Comparison of ENCODE assay signal across 9 cellular contexts in the genomic region with DNA sequence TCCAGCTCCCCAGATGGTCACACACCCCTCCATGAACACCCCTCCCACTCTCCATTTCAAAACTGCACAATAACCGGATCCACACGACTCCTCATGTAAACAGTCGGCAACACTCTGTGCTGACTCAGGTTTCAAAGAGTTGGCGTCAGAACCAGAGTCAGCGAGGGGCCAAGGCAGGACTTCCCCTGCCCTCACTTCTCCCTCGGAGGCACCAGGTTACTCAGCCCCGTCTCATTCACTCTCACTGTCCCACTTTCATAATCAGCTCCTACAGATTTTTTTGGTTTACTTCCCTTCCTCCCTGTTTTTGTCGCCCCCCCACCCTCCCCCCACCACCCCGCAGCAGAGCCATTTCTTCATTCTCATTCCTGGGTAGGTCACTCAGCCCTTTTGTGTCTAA. TPM values are rescaled to one million over a fixed set of nuclear protein-coding genes. Genes with fewer than 3 reads are reported as not detected.
DNase-seq lines count a peak whose midpoint lies in the region; ATAC-seq and TF ChIP-seq lines count a peak whose summit lies in the region.
"Had no signal": no experiment of that assay in that cellular context is flagged by ENCODE, and none has a peak within 500 bp of the region (broad histone marks: within the 10 kb centered on the region; RNA-seq: fewer than 3 reads in every experiment).

No MANE protein-coding gene starts in this region.

- H3K4me1 Mint-ChIP-seq in CD4-positive, CD25-positive, alpha-beta regulatory T cell = peaks cover 0 to 28% (median 17%) of the 10 kb centered on the region in 4 donors
- H3K4me1 Mint-ChIP-seq in activated CD4-positive, alpha-beta memory T cell treated with anti-CD3 and anti-CD28 coated beads, Interleukin-2, amount 10 ng/mL, durations not matched to agents 7 days and 5 days = peaks cover 47% of the 10 kb centered on the region

- intact Hi-C loops in right lobe of liver (cut with DNase I) (no loop called here), testis (cut with DNase I; ENCODE audit: low total_unique reads) (no loop called here)

- TF ChIP-seq POLR2A in right lobe of liver (IDR thresholded peaks at IDR 0.05) (no peak), testis (IDR thresholded peaks at IDR 0.05) (no peak)

- H3K4me1 ChIP-seq in CD4-positive, CD25-positive, alpha-beta regulatory T cell (ENCODE audit: control insufficient read depth, insufficient read depth, low read length, poor library complexity, severe bottlenecking) = peaks cover 23% of the 10 kb centered on the region
- no peaks in the 10 kb centered on the region for H3K4me1 ChIP-seq in right lobe of liver
- peaks cover 6% of the 10 kb centered on the region for H3K4me1 ChIP-seq in testis

- H3K36me3 Mint-ChIP-seq in CD4-positive, CD25-positive, alpha-beta regulatory T cell = no peaks in the 10 kb centered on the region
- peaks cover 8% of the 10 kb centered on the region for H3K36me3 Mint-ChIP-seq in activated CD4-positive, alpha-beta memory T cell treated with anti-CD3 and anti-CD28 coated beads, Interleukin-2, amount 10 ng/mL, durations not matched to agents 7 days and 5 days (ENCODE audit: low read depth)

- no peaks in the 10 kb centered on the region for H3K36me3 ChIP-seq in CD4-positive, CD25-positive, alpha-beta regulatory T cell (ENCODE audit: control insufficient read depth, insufficient read depth, low read length)
- no peaks in the 10 kb centered on the region for H3K36me3 ChIP-seq in right lobe of liver
- no peaks in the 10 kb centered on the region for H3K36me3 ChIP-seq in testis (ENCODE audit: low read depth, missing control alignments)

- ATAC-seq in CD4-positive, CD25-positive, alpha-beta regulatory T cell (ENCODE audit: low read depth in 2 of 2) = no peak
- peak; percentile 46 to 49 (median 46) for ATAC-seq in right lobe of liver

- DNase-seq in CD4-positive, CD25-positive, alpha-beta regulatory T cell = no peak
- DNase-seq in H4 (ENCODE audit: low spot score) (peak; percentile 51), right lobe of liver (no peak), NCI-H1930 (lab: John Stamatoyannopoulos, UW) (no peak), NCI-H1417 treated with DMSO at 0.1 percent for 48 hours (lab: John Stamatoyannopoulos, UW) (no peak), NCI-H128 (lab: John Stamatoyannopoulos, UW; ENCODE audit: unreplicated experiment) (no peak), testis (no peak)
- peak; percentile 44 for DNase-seq in activated CD4-positive, alpha-beta memory T cell treated with anti-CD3 and anti-CD28 coated beads, Interleukin-2, amount 10 ng/mL, durations not matched to agents 7 days and 5 days
- DNase-seq: NCI-H524 had no signal

- no peak overlapping the region for H3K4me3 Mint-ChIP-seq in CD4-positive, CD25-positive, alpha-beta regulatory T cell
- H3K4me3 Mint-ChIP-seq in activated CD4-positive, alpha-beta memory T cell treated with anti-CD3 and anti-CD28 coated beads, Interleukin-2, amount 10 ng/mL, durations not matched to agents 7 days and 5 days = no peak overlapping the region

- no peak overlapping the region for H3K4me3 ChIP-seq in CD4-positive, CD25-positive, alpha-beta regulatory T cell (ENCODE audit: low read depth, low read length)
- H3K4me3 ChIP-seq in right lobe of liver (no peak overlapping the region), testis (no peak overlapping the region)

- POLR2A ChIA-PET in activated CD4-positive, alpha-beta memory T cell treated with anti-CD3 and anti-CD28 coated beads, Interleukin-2, amount 10 ng/mL, durations not matched to agents 7 days and 5 days (lab: Charles Lee) = interaction anchor here (0.8 kb wide), 1 partner anchor 17 kb away, joined by 3 read pairs; no protein-coding TSS in a partner anchor

- CTCF ChIA-PET in activated CD4-positive, alpha-beta memory T cell treated with anti-CD3 and anti-CD28 coated beads, Interleukin-2, amount 10 ng/mL, durations not matched to agents 7 days and 5 days (lab: Charles Lee) = no interaction called here

- no peak for TF ChIP-seq CTCF in right lobe of liver (IDR thresholded peaks at IDR 0.05)
- no peak for TF ChIP-seq CTCF in testis (IDR thresholded peaks at IDR 0.05)

- H3K27ac Mint-ChIP-seq in CD4-positive, CD25-positive, alpha-beta regulatory T cell = peak overlapping the region in 2 of 3 donors; percentile 38 to 56
- peak overlapping the region; percentile 5 for H3K27ac Mint-ChIP-seq in activated CD4-positive, alpha-beta memory T cell treated with anti-CD3 and anti-CD28 coated beads, Interleukin-2, amount 10 ng/mL, durations not matched to agents 7 days and 5 days

- H3K9me3 ChIP-seq in CD4-positive, CD25-positive, alpha-beta regulatory T cell (ENCODE audit: control insufficient read depth in 2 of 2, low read length in 2 of 2) = no peaks in the 10 kb centered on the region
- H3K9me3 ChIP-seq in right lobe of liver (no peaks in the 10 kb centered on the region), testis (no peaks in the 10 kb centered on the region)

- no peaks in the 10 kb centered on the region for H3K27me3 ChIP-seq in CD4-positive, CD25-positive, alpha-beta regulatory T cell (ENCODE audit: control insufficient read depth, insufficient read depth, low read length)
- H3K27me3 ChIP-seq in right lobe of liver (peaks cover 0 to 7% of the 10 kb centered on the region in 2 donors), testis (no peaks in the 10 kb centered on the region)

- WGBS in right lobe of liver (ENCODE audit: insufficient coverage, low coverage, low lambda C conversion rate, missing lambda C conversion rate) = 37% methylated on average over 9 of the region's 9 CpGs
- WGBS in testis, 2 donors = 74 to 75% methylated on average over 9 of the region's 9 CpGs

- no peak overlapping the region for H3K27ac ChIP-seq in CD4-positive, CD25-positive, alpha-beta regulatory T cell (ENCODE audit: insufficient read depth, low read length, poor library complexity, severe bottlenecking)
- H3K27ac ChIP-seq in right lobe of liver (no peak overlapping the region), testis (no peak overlapping the region)

- peaks cover 0 to 4% (median 0%) of the 10 kb centered on the region in 7 donors for H3K9me3 Mint-ChIP-seq in CD4-positive, CD25-positive, alpha-beta regulatory T cell
- no peaks in the 10 kb centered on the region for H3K9me3 Mint-ChIP-seq in activated CD4-positive, alpha-beta memory T cell treated with anti-CD3 and anti-CD28 coated beads, Interleukin-2, amount 10 ng/mL, durations not matched to agents 7 days and 5 days

- H3K27me3 Mint-ChIP-seq in CD4-positive, CD25-positive, alpha-beta regulatory T cell = no peaks in the 10 kb centered on the region
- peaks cover 2% of the 10 kb centered on the region for H3K27me3 Mint-ChIP-seq in activated CD4-positive, alpha-beta memory T cell treated with anti-CD3 and anti-CD28 coated beads, Interleukin-2, amount 10 ng/mL, durations not matched to agents 7 days and 5 days

RNA-seq across cellular contexts. Expression of a gene that starts 2.7 kb away (rescaled TPM):
- 31.8 TPM for total RNA-seq in CD4-positive, CD25-positive, alpha-beta regulatory T cell
- polyA plus RNA-seq in CD4-positive, CD25-positive, alpha-beta regulatory T cell = 100 to 1,000 TPM in 3 of 4 donors, 10 to 100 TPM in 1; 65.2 to 133 (median 112) TPM
- total RNA-seq in H4 (2014; rRNA removed; shearing (Covaris generic)) = 281 and 386 TPM in 2 replicates
- 100 to 1,000 TPM; 183 to 198 TPM for total RNA-seq in activated CD4-positive, alpha-beta memory T cell treated with anti-CD3 and anti-CD28 coated beads, Interleukin-2, amount 10 ng/mL, durations not matched to agents 7 days and 5 days
- total RNA-seq in right lobe of liver (100 to 1,000 TPM in 4 of 6 experiments, 10 to 100 TPM in 2; 82.1 to 432 (median 143) TPM), testis (100 to 1,000 TPM; 535 to 995 TPM)
- 708 TPM for polyA plus RNA-seq in testis (ENCODE audit: insufficient read depth, low read depth, low replicate concordance)

RNA-seq across cellular contexts. Expression of a gene that starts 18.5 kb away (rescaled TPM):
- total RNA-seq in CD4-positive, CD25-positive, alpha-beta regulatory T cell = 128 TPM
- 10 to 100 TPM; 56.4 to 68.7 (median 64.0) TPM for polyA plus RNA-seq in CD4-positive, CD25-positive, alpha-beta regulatory T cell
- 14.8 and 32.3 TPM in 2 replicates for total RNA-seq in H4 (2014; rRNA removed; shearing (Covaris generic))
- 10 to 100 TPM; 72.6 to 75.4 TPM for total RNA-seq in activated CD4-positive, alpha-beta memory T cell treated with anti-CD3 and anti-CD28 coated beads, Interleukin-2, amount 10 ng/mL, durations not matched to agents 7 days and 5 days
- total RNA-seq in right lobe of liver (10 to 100 TPM; 31.5 to 86.0 (median 54.9) TPM), testis (10 to 100 TPM; 29.8 to 44.3 TPM)
- polyA plus RNA-seq in testis (ENCODE audit: insufficient read depth, low read depth, low replicate concordance) = 34.4 TPM

RNA-seq across cellular contexts. Expression of a gene that starts 40.1 kb away (rescaled TPM):
- total RNA-seq in CD4-positive, CD25-positive, alpha-beta regulatory T cell = not detected
- polyA plus RNA-seq in CD4-positive, CD25-positive, alpha-beta regulatory T cell = under 1 TPM in 2 of 4 donors, not detected in 2; 0.18 to 0.34 TPM
- not detected in 2 replicates for total RNA-seq in H4 (2014; rRNA removed; shearing (Covaris generic))
- under 1 TPM; 0.18 to 0.40 TPM for total RNA-seq in activated CD4-positive, alpha-beta memory T cell treated with anti-CD3 and anti-CD28 coated beads, Interleukin-2, amount 10 ng/mL, durations not matched to agents 7 days and 5 days
- total RNA-seq in right lobe of liver (1 to 10 TPM in 2 of 6 experiments, under 1 TPM in 3, not detected in 1; 0.22 to 3.1 (median 0.37) TPM), testis (1 to 10 TPM; 2.8 to 3.4 TPM)
- polyA plus RNA-seq in testis (ENCODE audit: insufficient read depth, low read depth, low replicate concordance) = 3.5 TPM

RNA-seq across cellular contexts. Expression of a gene that starts 50.2 kb away (rescaled TPM):
- 13.9 TPM for total RNA-seq in CD4-positive, CD25-positive, alpha-beta regulatory T cell
- polyA plus RNA-seq in CD4-positive, CD25-positive, alpha-beta regulatory T cell = 10 to 100 TPM in 3 of 4 donors, 1 to 10 TPM in 1; 6.2 to 18.7 (median 11.2) TPM
- total RNA-seq in H4 (2014; rRNA removed; shearing (Covaris generic)) = not detected in 2 replicates
- total RNA-seq in activated CD4-positive, alpha-beta memory T cell treated with anti-CD3 and anti-CD28 coated beads, Interleukin-2, amount 10 ng/mL, durations not matched to agents 7 days and 5 days = 10 to 100 TPM; 15.7 to 18.6 TPM
- total RNA-seq in right lobe of liver (10 to 100 TPM in 3 of 6 experiments, 1 to 10 TPM in 3; 6.8 to 24.0 (median 9.8) TPM), testis (1 to 10 TPM; 1.9 to 2.8 TPM)
- polyA plus RNA-seq in testis (ENCODE audit: insufficient read depth, low read depth, low replicate concordance) = 4.4 TPM

Comparison
In these comparisons a context has a peak if more than half of its experiments do, and no peak if none do; other contexts are left out.
1. ATAC-seq: peak in right lobe of liver (4 of 4); none in CD4-positive, CD25-positive, alpha-beta regulatory T cell (0 of 2).
2. DNase-seq: peak in H4 (single experiment) and activated CD4-positive, alpha-beta memory T cell treated with anti-CD3 and anti-CD28 coated beads, Interleukin-2, amount 10 ng/mL, durations not matched to agents 7 days and 5 days (single experiment); none in CD4-positive, CD25-positive, alpha-beta regulatory T cell (0 of 3), right lobe of liver (0 of 3), NCI-H1930 (0 of 2), NCI-H1417 treated with DMSO at 0.1 percent for 48 hours (single experiment), NCI-H128 (single experiment) and testis (single experiment).